24 cellular contexts compared by ENCODE assay signal in genomic region chr3:135915206-135915605, GRCh38.
"Had no signal": no experiment of that assay in that cellular context is flagged by ENCODE, and none has a peak within 500 bp of the region (broad histone marks: within the 10 kb centered on the region; RNA-seq: fewer than 3 reads in every experiment).

No MANE protein-coding gene starts in this region.

- H3K4me1 Mint-ChIP-seq: activated CD4-positive, alpha-beta memory T cell treated with anti-CD3 and anti-CD28 coated beads, Interleukin-2, amount 10 ng/mL, durations not matched to agents 7 days and 5 days; activated CD4-positive, alpha-beta T cell treated with anti-CD3 and anti-CD28 coated beads, Interleukin-2, amount 10 ng/mL, durations not matched to agents 24 days and 14 days; activated naive CD8-positive, alpha-beta T cell treated with anti-CD3 and anti-CD28 coated beads, Interleukin-2, amount 10 ng/mL, durations not matched to agents 7 days and 5 days; naive thymus-derived CD8-positive, alpha-beta T cell; neural progenitor cell had no signal

- H3K9me3 Mint-ChIP-seq: activated CD4-positive, alpha-beta memory T cell treated with anti-CD3 and anti-CD28 coated beads, Interleukin-2, amount 10 ng/mL, durations not matched to agents 7 days and 5 days; activated CD4-positive, alpha-beta T cell treated with anti-CD3 and anti-CD28 coated beads, Interleukin-2, amount 10 ng/mL, durations not matched to agents 24 days and 14 days; activated naive CD4-positive, alpha-beta T cell treated with anti-CD3 and anti-CD28 coated beads for 36 hours; activated naive CD8-positive, alpha-beta T cell treated with anti-CD3 and anti-CD28 coated beads, Interleukin-2, amount 10 ng/mL, durations not matched to agents 7 days and 5 days; activated T-cell treated with anti-CD3 and anti-CD28 coated beads, Interleukin-2, amount 50 U/mL, for 72 hours; effector memory CD8-positive, alpha-beta T cell; naive thymus-derived CD8-positive, alpha-beta T cell; neural progenitor cell; T-helper 1 cell treated with Interleukin-12 subunit alpha and Interleukin-12 subunit beta and Interleukin-4 antibody, amounts not matched to agents 30 μg/mL and 1 μg/mL, for 36 hours had no signal

- H3K79me2 ChIP-seq: hepatocyte had no signal

- H3K27ac Mint-ChIP-seq: activated CD4-positive, alpha-beta memory T cell treated with anti-CD3 and anti-CD28 coated beads, Interleukin-2, amount 10 ng/mL, durations not matched to agents 7 days and 5 days; activated CD4-positive, alpha-beta T cell treated with anti-CD3 and anti-CD28 coated beads, Interleukin-2, amount 10 ng/mL, durations not matched to agents 24 days and 14 days; activated naive CD4-positive, alpha-beta T cell treated with anti-CD3 and anti-CD28 coated beads for 36 hours; activated naive CD8-positive, alpha-beta T cell treated with anti-CD3 and anti-CD28 coated beads, Interleukin-2, amount 10 ng/mL, durations not matched to agents 7 days and 5 days; effector memory CD8-positive, alpha-beta T cell; naive thymus-derived CD8-positive, alpha-beta T cell; neural progenitor cell; T-helper 1 cell treated with Interleukin-12 subunit alpha and Interleukin-12 subunit beta and Interleukin-4 antibody, amounts not matched to agents 30 μg/mL and 1 μg/mL, for 36 hours had no signal

- H3K4me1 ChIP-seq: breast epithelium, colonic mucosa, neural progenitor cell, thyroid gland, upper lobe of right lung had no signal

- H3K36me3 Mint-ChIP-seq: activated naive CD8-positive, alpha-beta T cell treated with anti-CD3 and anti-CD28 coated beads, Interleukin-2, amount 10 ng/mL, durations not matched to agents 7 days and 5 days; naive thymus-derived CD8-positive, alpha-beta T cell; neural progenitor cell had no signal

- H2AFZ ChIP-seq: hepatocyte, neural progenitor cell had no signal

- DNase-seq: activated CD4-positive, alpha-beta memory T cell treated with anti-CD3 and anti-CD28 coated beads, Interleukin-2, amount 10 ng/mL, durations not matched to agents 7 days and 5 days; activated CD4-positive, alpha-beta T cell treated with anti-CD3 and anti-CD28 coated beads, Interleukin-2, amount 10 ng/mL, durations not matched to agents 24 days and 14 days; activated CD4-positive, CD25-positive, alpha-beta regulatory T cell; activated effector memory CD4-positive, alpha-beta T cell treated with Interleukin-2 at 50 U/mL for 16 hours; activated naive CD4-positive, alpha-beta T cell treated with anti-CD3 and anti-CD28 coated beads for 36 hours; activated naive CD8-positive, alpha-beta T cell treated with anti-CD3 and anti-CD28 coated beads, Interleukin-2, amount 10 ng/mL, durations not matched to agents 7 days and 5 days; activated T-cell treated with anti-CD3 and anti-CD28 coated beads, Interleukin-2, amount 50 U/mL, for 72 hours; amniotic stem cell; colonic mucosa; dorsolateral prefrontal cortex; effector memory CD8-positive, alpha-beta T cell; foreskin melanocyte; glutamatergic neuron; left ventricle myocardium inferior; naive thymus-derived CD8-positive, alpha-beta T cell; right cardiac atrium; stimulated activated CD4-positive, alpha-beta T cell treated with anti-CD3 and anti-CD28 coated beads, Interleukin-4, amount 100 ng/mL, for 24 hours; stimulated activated naive CD8-positive, alpha-beta T cell treated with anti-CD3 and anti-CD28 coated beads, Interleukin-15, Interleukin-2, amounts not matched to agents 100 U/mL and 50 U/mL, for 24 hours; thyroid gland; upper lobe of right lung had no signal

- H3K9ac ChIP-seq: neural progenitor cell had no signal

- H3K4me3 ChIP-seq: breast epithelium, colonic mucosa, dorsolateral prefrontal cortex, hepatocyte, left ventricle myocardium inferior, neural progenitor cell, thyroid gland, upper lobe of right lung had no signal

- H3K27me3 ChIP-seq: breast epithelium, colonic mucosa, dorsolateral prefrontal cortex, hepatocyte, neural progenitor cell, thyroid gland, upper lobe of right lung had no signal

- H3K4me2 ChIP-seq: hepatocyte, neural progenitor cell had no signal

- H3K4me3 Mint-ChIP-seq: activated CD4-positive, alpha-beta memory T cell treated with anti-CD3 and anti-CD28 coated beads, Interleukin-2, amount 10 ng/mL, durations not matched to agents 7 days and 5 days; activated CD4-positive, alpha-beta T cell treated with anti-CD3 and anti-CD28 coated beads, Interleukin-2, amount 10 ng/mL, durations not matched to agents 24 days and 14 days; activated naive CD4-positive, alpha-beta T cell treated with anti-CD3 and anti-CD28 coated beads for 36 hours; activated naive CD8-positive, alpha-beta T cell treated with anti-CD3 and anti-CD28 coated beads, Interleukin-2, amount 10 ng/mL, durations not matched to agents 7 days and 5 days; activated T-cell treated with anti-CD3 and anti-CD28 coated beads, Interleukin-2, amount 50 U/mL, for 72 hours; effector memory CD8-positive, alpha-beta T cell; naive thymus-derived CD8-positive, alpha-beta T cell; neural progenitor cell; T-helper 1 cell treated with Interleukin-12 subunit alpha and Interleukin-12 subunit beta and Interleukin-4 antibody, amounts not matched to agents 30 μg/mL and 1 μg/mL, for 36 hours had no signal

- H3K27ac ChIP-seq: breast epithelium, colonic mucosa, dorsolateral prefrontal cortex, hepatocyte, left ventricle myocardium inferior, neural progenitor cell, thyroid gland, upper lobe of right lung had no signal

- H3K9me3 ChIP-seq: breast epithelium, colonic mucosa, left ventricle myocardium inferior, thyroid gland, upper lobe of right lung had no signal

- ATAC-seq: activated T-cell treated with anti-CD3 and anti-CD28 coated beads, Interleukin-2, amount 50 U/mL, for 72 hours; effector memory CD8-positive, alpha-beta T cell; naive thymus-derived CD8-positive, alpha-beta T cell; right cardiac atrium; stimulated activated naive CD8-positive, alpha-beta T cell treated with anti-CD3 and anti-CD28 coated beads, Interleukin-15, Interleukin-2, amounts not matched to agents 100 U/mL and 50 U/mL, for 24 hours; upper lobe of right lung had no signal

- H3K36me3 ChIP-seq: breast epithelium, colonic mucosa, left ventricle myocardium inferior, neural progenitor cell, thyroid gland, upper lobe of right lung had no signal
